ENCODE assay signal across 11 cellular contexts in genomic region chr3:122047773-122048172, GRCh38. TPM values are rescaled to one million over a fixed set of nuclear protein-coding genes. Genes with fewer than 3 reads are reported as not detected.
DNase-seq lines count a peak whose midpoint lies in the region; ATAC-seq, FAIRE-seq and TF ChIP-seq lines count a peak whose summit lies in the region.
"Not testable (repeated sequence)": the region's sequence is repeated elsewhere in the genome, so short reads cannot be mapped to it uniquely, and the experiment has no call there.
"Had no signal": no experiment of that assay in that cellular context is flagged by ENCODE, and none has a peak within 500 bp of the region (broad histone marks: within the 10 kb centered on the region; RNA-seq: fewer than 3 reads in every experiment).

No MANE protein-coding gene starts in this region.

- not testable (repeated sequence) for H3K56ac ChIP-seq in H1 (replicated peaks; ENCODE audit: insufficient read length, low read depth, low read length)

- TF ChIP-seq CTCF in GM23338 (conservative IDR thresholded peaks at IDR 0.05; ENCODE audit: low read depth in 2 of 2); PC-9 (conservative IDR thresholded peaks at IDR 0.05); H1 (IDR thresholded peaks at IDR 0.05; ENCODE audit: control extremely low read depth in 1 of 3, insufficient read depth in 1 of 3, low read depth in 1 of 3, low read length in 3 of 3): not testable (repeated sequence)

- not testable (repeated sequence) for H3K79me1 ChIP-seq in H1 (ENCODE audit: low read depth, low read length)

- not testable (repeated sequence) for H4K91ac ChIP-seq in H1 (replicated peaks; ENCODE audit: insufficient read length, low read length)

- peaks cover 10% of the 10 kb centered on the region for H3K36me3 Mint-ChIP-seq in GM23338 (ENCODE audit: low read depth)

- not testable (repeated sequence) for H3K9ac ChIP-seq in H1 (replicated peaks in 1 of 4; ENCODE audit: extremely low read depth in 1 of 4, low read depth in 3 of 4, low read length in 3 of 4)

- POLR2A ChIA-PET in PC-9 (lab: Charles Lee; ENCODE audit: unreplicated experiment); H1 (lab: Charles Lee; ENCODE audit: partially characterized antibody): not testable (repeated sequence)

- not testable (repeated sequence) for H2BK5ac ChIP-seq in H1 (ENCODE audit: low read depth, low read length)

- not testable (repeated sequence) for H2BK15ac ChIP-seq in H1 (ENCODE audit: low read length)

- not testable (repeated sequence) for H3K4me1 ChIP-seq in GM23338 (ENCODE audit: insufficient read depth); PC-9 (replicated peaks; ENCODE audit: insufficient read depth); H1 (replicated peaks in 1 of 4; ENCODE audit: control insufficient read depth in 3 of 4, insufficient read depth in 4 of 4, low read length in 3 of 4)

- not testable (repeated sequence) for H3K27ac Mint-ChIP-seq in GM23338

- H3K9me2 ChIP-seq in GM23338 (ENCODE audit: insufficient read depth); PC-9 (ENCODE audit: insufficient read depth): not testable (repeated sequence)

- not testable (repeated sequence) for TF ChIP-seq POLR2A in H1 (IDR thresholded peaks at IDR 0.05; ENCODE audit: control extremely low read depth in 1 of 2, low read depth in 2 of 2, low read length in 2 of 2)

- not testable (repeated sequence) for H3K4ac ChIP-seq in H1 (replicated peaks; ENCODE audit: insufficient read length, low read depth, low read length)

- not testable (repeated sequence) for H4K5ac ChIP-seq in H1 (ENCODE audit: insufficient read length, low read depth, low read length)

- H3K4me1 Mint-ChIP-seq in GM23338: not testable (repeated sequence)

- not testable (repeated sequence) for H2AFZ ChIP-seq in GM23338
- H2AFZ ChIP-seq in PC-9 (peak overlapping the region; percentile 77), H1 (ENCODE audit: low read length) (peak overlapping the region; percentile 44; the same call in 1 of the 2 replicates)

- not testable (repeated sequence) for H3K4me3 Mint-ChIP-seq in GM23338

- not testable (repeated sequence) for H3K27me3 Mint-ChIP-seq in GM23338 (ENCODE audit: insufficient read depth, low read depth, poor library complexity)

- not testable (repeated sequence) for H3K18ac ChIP-seq in H1 (ENCODE audit: extremely low read depth, low read length)

- H3K4me3 ChIP-seq in GM23338: not testable (repeated sequence)
- H3K4me3 ChIP-seq in PC-9 (peak overlapping the region; percentile 60), H1 (ENCODE audit: extremely low read depth in 1 of 4, insufficient read depth in 2 of 4, low read depth in 3 of 4, low read length in 4 of 4) (0 out of 8 replicates have a peak overlapping the region, but pooled peaks of 1 of the 4 experiments have one; percentile 1)

- not testable (repeated sequence) for H4K8ac ChIP-seq in H1 (ENCODE audit: extremely low read depth, insufficient read depth, low read length)

- TF ChIP-seq RAD21 in H1 (IDR thresholded peaks at IDR 0.05 in 1 of 2, conservative IDR thresholded peaks at IDR 0.05 in 1 of 2; ENCODE audit: low read depth in 2 of 2, low read length in 2 of 2): not testable (repeated sequence)

- not testable (repeated sequence) for ATAC-seq in GM23338
- ATAC-seq in SK-N-SH treated with all-trans-retinoic acid at 6 μM for 48 hours: peak; percentile 54; the same call in 2 of the 3 replicates

- TF ChIP-seq EP300 in H1 (IDR thresholded peaks at IDR 0.05; ENCODE audit: borderline replicate concordance in 1 of 2, low read depth in 2 of 2, low read length in 2 of 2): not testable (repeated sequence)

- H3K23me2 ChIP-seq in H1 (ENCODE audit: low read depth, low read length): not testable (repeated sequence)

- H4K20me1 ChIP-seq in GM23338 (replicated peaks; ENCODE audit: insufficient read depth); PC-9 (ENCODE audit: insufficient read depth); H1 (replicated peaks in 1 of 2; ENCODE audit: control insufficient read depth in 1 of 2, insufficient read depth in 2 of 2, low read length in 2 of 2): not testable (repeated sequence)

- DNase-seq in DMS53 (lab: John Stamatoyannopoulos, UW): peak; percentile 70
- DNase-seq in GM23338 (ENCODE audit: low spot score): peak; percentile 32
- DNase-seq in NCI-H146 (lab: John Stamatoyannopoulos, UW): peak; percentile 34
- DNase-seq in PC-9; H1 (ENCODE audit: low read depth in 1 of 2, low spot score in 2 of 2): not testable (repeated sequence)

- intact Hi-C loops in PC-9 (cut with micrococcal nuclease; ENCODE audit: unreplicated experiment): not testable (repeated sequence)

- H2BK120ac ChIP-seq in H1 (replicated peaks; ENCODE audit: low read depth, low read length): not testable (repeated sequence)

- not testable (repeated sequence) for FAIRE-seq in H1 (lab: Jason Lieb, UNC)

- H3K36me3 ChIP-seq in GM23338 (ENCODE audit: insufficient read depth); PC-9 (ENCODE audit: low read depth); H1 (ENCODE audit: control insufficient read depth in 2 of 4, insufficient read depth in 4 of 4, low read length in 3 of 4): not testable (repeated sequence)

- not testable (repeated sequence) for H3K23ac ChIP-seq in H1 (ENCODE audit: insufficient read length)

- H3K79me2 ChIP-seq in GM23338 (replicated peaks; ENCODE audit: insufficient read depth); PC-9 (ENCODE audit: low read depth); H1 (ENCODE audit: control insufficient read depth in 1 of 2, insufficient read depth in 2 of 2, low read length in 2 of 2): not testable (repeated sequence)

- not testable (repeated sequence) for H3K9me3 ChIP-seq in PC-9 (ENCODE audit: insufficient read depth, low read depth); H1 (ENCODE audit: insufficient read depth in 2 of 2, low read depth in 1 of 2, low read length in 1 of 2)

- not testable (repeated sequence) for H2BK12ac ChIP-seq in H1 (ENCODE audit: low read depth, low read length)

- peaks cover 15% of the 10 kb centered on the region for H3K9me3 Mint-ChIP-seq in GM23338

- H3K27me3 ChIP-seq in GM23338 (ENCODE audit: insufficient read depth); PC-9 (ENCODE audit: insufficient read depth, low read depth); H1 (replicated peaks in 1 of 4; ENCODE audit: control insufficient read depth in 3 of 4, extremely low read depth in 1 of 4, insufficient read depth in 3 of 4, low read length in 3 of 4): not testable (repeated sequence)

- H3F3A ChIP-seq in GM23338 (replicated peaks; ENCODE audit: low read depth); PC-9 (ENCODE audit: insufficient read depth, low read depth): not testable (repeated sequence)

- not testable (repeated sequence) for H3K14ac ChIP-seq in H1 (ENCODE audit: insufficient read length)

- CTCF ChIA-PET in PC-9 (lab: Charles Lee); H1 (lab: Charles Lee; ENCODE audit: partially characterized antibody): not testable (repeated sequence)

- not testable (repeated sequence) for H2AK5ac ChIP-seq in H1 (ENCODE audit: low read depth, low read length)

- 98% methylated on average over 8 of the region's 11 CpGs; no CpG with 5 or more reads in 1 of the 2 experiments for WGBS in H1 (ENCODE audit: extremely low coverage in 1 of 2, insufficient coverage in 1 of 2, insufficient read length in 1 of 2, insufficient replicate concordance in 2 of 2, low coverage in 1 of 2, low lambda C conversion rate in 2 of 2, missing lambda C conversion rate in 1 of 2), 2 experiments

- H3K27ac ChIP-seq in GM23338 (ENCODE audit: low read depth); PC-9; H1 (ENCODE audit: low read depth, low read length): not testable (repeated sequence)

- not testable (repeated sequence) for H3K4me2 ChIP-seq in GM23338; H1 (ENCODE audit: insufficient read depth in 1 of 2, low read depth in 2 of 2, low read length in 2 of 2)
- H3K4me2 ChIP-seq in PC-9: peak overlapping the region; percentile 70

- not testable (repeated sequence) for BruUV-seq in PC-9 (replicated peaks; lab: Mats Ljungman, UMichigan)

- not testable (repeated sequence) for H2BK20ac ChIP-seq in H1 (ENCODE audit: low read length)

RNA-seq across cellular contexts. Expression of gene CD86, which starts 7.4 kb away (rescaled TPM):
- total RNA-seq in GM23338 (2014; rRNA removed; shearing (Covaris generic)): 0.97 TPM in 1 of 2 replicates, not detected in the other
- polyA plus RNA-seq in GM23338 (2016; fragmentation: Nextera tagmentation; extraction: Ambion mirVana) (not detected in 2 replicates), H1 (2011; rRNA removed) (0.11 and 0.12 TPM in 2 replicates)
- not detected in 2 replicates for total RNA-seq in PC-9 (2021)
- total RNA-seq in H1 (2021; fragmentation: NEBNext Ultra II Directional; extraction: Animal tissue kit (Norgen Biotek cat#: 25700)): 0.30 and 0.40 TPM in 2 replicates
- polyA plus RNA-seq in H1 (2011; cell fraction: cytosol; rRNA removed): 0.09 TPM
- polyA plus RNA-seq in H1 (2011; cell fraction: nucleus; rRNA removed): 0.13 TPM
- 0.11 to 0.16 TPM (median 0.14 TPM) in 3 of 4 replicates, not detected in the other for polyA plus RNA-seq in H1 (2012, experiment 1 of 2)
- not detected for polyA plus RNA-seq in H1 (2012, experiment 2 of 2)
- polyA plus RNA-seq in H1 (2013, experiment 1 of 2): 0.59 TPM
- 0.40 TPM for polyA plus RNA-seq in H1 (2013, experiment 2 of 2)
- 0.63 TPM in 1 of 2 replicates, not detected in the other for polyA minus RNA-seq in H1 (2011; rRNA and poly(A)+ RNA removed)
- polyA minus RNA-seq in H1 (2011; cell fraction: cytosol; rRNA and poly(A)+ RNA removed): not detected
- not detected for polyA minus RNA-seq in H1 (2011; cell fraction: nucleus; rRNA and poly(A)+ RNA removed)
- total RNA-seq: Calu3, G401 had no signal
- polyA plus RNA-seq: CD8-positive, alpha-beta memory T cell had no signal

RNA-seq across cellular contexts. Expression of gene ILDR1, which starts 25.7 kb away (rescaled TPM):
- 0.97 and 1.2 TPM in 2 replicates for total RNA-seq in GM23338 (2014; rRNA removed; shearing (Covaris generic))
- polyA plus RNA-seq in GM23338 (2016; fragmentation: Nextera tagmentation; extraction: Ambion mirVana): 0.16 and 0.66 TPM in 2 replicates
- 4.2 and 5.1 TPM in 2 replicates for total RNA-seq in PC-9 (2021)
- 1.6 and 1.8 TPM in 2 replicates for total RNA-seq in H1 (2021; fragmentation: NEBNext Ultra II Directional; extraction: Animal tissue kit (Norgen Biotek cat#: 25700))
- polyA plus RNA-seq in H1 (2011; rRNA removed): 1.8 and 2.7 TPM in 2 replicates
- polyA plus RNA-seq in H1 (2011; cell fraction: cytosol; rRNA removed): 2.2 TPM
- polyA plus RNA-seq in H1 (2011; cell fraction: nucleus; rRNA removed): 2.3 TPM
- 1.3 to 2.2 TPM (median 1.5 TPM) in 4 replicates for polyA plus RNA-seq in H1 (2012, experiment 1 of 2)
- polyA plus RNA-seq in H1 (2012, experiment 2 of 2): 0.76 TPM
- polyA plus RNA-seq in H1 (2013, experiment 1 of 2): 2.1 TPM
- 1.9 TPM for polyA plus RNA-seq in H1 (2013, experiment 2 of 2)
- 6.9 and 12.3 TPM in 2 replicates for polyA minus RNA-seq in H1 (2011; rRNA and poly(A)+ RNA removed)
- polyA minus RNA-seq in H1 (2011; cell fraction: cytosol; rRNA and poly(A)+ RNA removed): 2.7 TPM
- 6.4 TPM for polyA minus RNA-seq in H1 (2011; cell fraction: nucleus; rRNA and poly(A)+ RNA removed)
- total RNA-seq: CD4-positive, alpha-beta T cell; CD8-positive, alpha-beta memory T cell; G401 had no signal
- polyA plus RNA-seq: A549; CD8-positive, alpha-beta memory T cell had no signal
